Comparison of ENCODE assay signal across 24 cellular contexts in the genomic region with DNA sequence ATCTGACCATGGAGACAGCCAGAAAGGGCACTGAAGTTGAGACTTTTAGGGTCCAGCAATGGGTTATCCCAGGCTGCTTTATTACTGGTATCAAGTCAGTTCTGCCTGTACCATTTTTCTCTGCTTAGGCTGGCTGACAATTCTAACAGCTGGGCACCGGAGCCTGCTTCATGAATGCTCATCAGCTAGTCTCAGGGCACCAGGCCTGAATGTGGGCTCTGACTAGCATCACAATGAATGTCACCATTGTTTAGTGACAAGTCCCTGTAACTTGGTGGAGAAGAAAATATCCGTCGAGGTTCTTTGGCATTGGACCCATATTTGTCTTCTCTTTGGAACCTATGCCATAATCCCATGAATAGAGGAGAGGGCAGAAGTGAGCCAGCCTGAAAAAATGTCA.
"Had no signal": no experiment of that assay in that cellular context is flagged by ENCODE, and none has a peak within 500 bp of the region (broad histone marks: within the 10 kb centered on the region; RNA-seq: fewer than 3 reads in every experiment).

No MANE protein-coding gene starts in this region.

- H3K36me3 ChIP-seq: colonic mucosa, gastroesophageal sphincter, heart right ventricle, neural progenitor cell, ovary, sigmoid colon, spleen, tibial artery had no signal

- H3K27me3 ChIP-seq: colonic mucosa, foreskin keratinocyte, gastroesophageal sphincter, heart right ventricle, neural progenitor cell, ovary, sigmoid colon, spleen, testis, tibial artery had no signal

- H3K9me3 ChIP-seq: colonic mucosa, gastroesophageal sphincter, heart right ventricle, ovary, sigmoid colon, spleen, testis, tibial artery had no signal

- H3K4me1 ChIP-seq: colonic mucosa, foreskin keratinocyte, gastroesophageal sphincter, heart right ventricle, neural progenitor cell, sigmoid colon, spleen, testis, tibial artery had no signal

- ATAC-seq: esophagus mucosa; foreskin keratinocyte; gastroesophageal sphincter; heart right ventricle; left lobe of liver; naive thymus-derived CD4-positive, alpha-beta T cell; stimulated activated naive B cell treated with anti-CD40 and anti-IgM and Interleukin-4, amounts not matched to agents 10 μg/mL and 1 μg/mL and 100 μg/mL, for 72 hours; stimulated activated naive CD8-positive, alpha-beta T cell treated with anti-CD3 and anti-CD28 coated beads, Interleukin-15, amount 100 ng/mL, for 72 hours had no signal

- DNase-seq: colonic mucosa; effector CD8-positive, alpha-beta T cell; endodermal cell; foreskin keratinocyte; glutamatergic neuron; heart right ventricle; immature natural killer cell; mesenchymal stem cell; naive thymus-derived CD4-positive, alpha-beta T cell; ovary; sigmoid colon; spleen; stimulated activated CD4-positive, alpha-beta T cell treated with anti-CD3 and anti-CD28 coated beads, Interleukin-4, amount 100 ng/mL, for 4 hours; stimulated activated naive B cell treated with anti-CD40 and anti-IgM and Interleukin-4, amounts not matched to agents 10 μg/mL and 1 μg/mL and 100 μg/mL, for 72 hours; stimulated activated naive CD8-positive, alpha-beta T cell treated with anti-CD3 and anti-CD28 coated beads, Interleukin-15, amount 100 ng/mL, for 72 hours; testis; tibial artery had no signal

- H3K4me3 ChIP-seq: colonic mucosa, gastroesophageal sphincter, heart right ventricle, lung, neural progenitor cell, ovary, sigmoid colon, skin epidermis, spleen, testis, tibial artery had no signal

- H3K27ac ChIP-seq: colonic mucosa, epithelial cell of prostate, foreskin keratinocyte, gastroesophageal sphincter, heart right ventricle, neural progenitor cell, ovary, sigmoid colon, skin epidermis, spleen, testis, tibial artery had no signal
